In the genomic region with DNA sequence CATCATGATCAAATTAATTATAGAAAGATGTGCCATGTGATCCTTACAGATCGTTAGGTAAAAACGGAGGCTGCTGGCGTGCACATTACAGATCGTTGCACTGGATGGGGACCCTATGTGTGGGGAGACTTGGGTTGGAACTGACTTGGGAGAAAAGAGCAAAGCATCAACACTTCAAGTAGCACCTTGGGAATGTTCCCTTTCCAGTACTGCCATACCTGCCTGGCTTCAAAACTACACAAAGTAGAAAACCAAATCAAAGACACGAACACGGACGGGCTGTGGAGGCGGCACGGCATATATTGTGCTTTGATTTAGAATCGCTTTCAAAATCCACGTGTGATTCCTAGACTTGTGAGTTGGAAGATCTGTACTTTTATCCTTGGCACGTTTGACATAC, we compare ENCODE assay signal across 1 cellular context.
TF ChIP-seq lines count a peak whose summit lies in the region.

No MANE protein-coding gene starts in this region.

TF ChIP-seq in H1, 55 proteins besides CTCF, POLR2A, EP300 and RAD21:
- TF ChIP-seq SIX5 (IDR thresholded peaks at IDR 0.05; ENCODE audit: low read depth, low read length) (no peak), JUN (IDR thresholded peaks at IDR 0.05; ENCODE audit: low read depth, low read length) (no peak), BRCA1 (IDR thresholded peaks at IDR 0.05; ENCODE audit: low read depth, low read length) (no peak), CHD2 (IDR thresholded peaks at IDR 0.05; ENCODE audit: low read length) (no peak), BCL11A (IDR thresholded peaks at IDR 0.05; ENCODE audit: low read depth in 2 of 2, low read length in 2 of 2) (no peak), PHF8 (conservative IDR thresholded peaks at IDR 0.05; ENCODE audit: low read depth, low read length) (no peak)
- TF ChIP-seq, protein P1, sequence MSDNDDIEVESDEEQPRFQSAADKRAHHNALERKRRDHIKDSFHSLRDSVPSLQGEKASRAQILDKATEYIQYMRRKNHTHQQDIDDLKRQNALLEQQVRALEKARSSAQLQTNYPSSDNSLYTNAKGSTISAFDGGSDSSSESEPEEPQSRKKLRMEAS (IDR thresholded peaks at IDR 0.05) = no peak
